ENCODE assay signal across 1 cellular context in the genomic region with DNA sequence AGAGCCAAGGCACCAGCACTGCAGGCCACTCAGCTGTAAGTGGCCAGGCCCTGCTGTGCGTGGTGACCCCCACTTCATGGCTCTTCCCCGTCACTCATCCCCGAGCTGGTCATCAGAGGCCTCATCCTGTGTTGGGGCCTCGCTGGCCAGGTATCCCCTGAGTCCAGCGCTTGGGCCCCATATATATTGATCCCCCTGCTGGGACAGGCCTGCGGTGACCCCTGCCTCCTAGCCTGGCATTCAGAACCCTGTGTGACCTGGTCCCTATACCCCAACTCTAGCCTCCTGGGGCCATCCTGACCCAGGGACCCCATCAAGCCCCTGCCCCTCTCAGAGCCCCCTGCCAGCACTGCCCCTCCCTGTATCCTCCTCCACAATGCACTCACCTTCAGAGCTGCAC.
TF ChIP-seq lines count a peak whose summit lies in the region.

No MANE protein-coding gene starts in this region.

TF ChIP-seq in IMR-90, 13 proteins besides CTCF, POLR2A, EP300 and RAD21:
- no peak for TF ChIP-seq SMC3 (IDR thresholded peaks at IDR 0.05; ENCODE audit: low read depth, low read length)
- no peak for TF ChIP-seq RFX5 (IDR thresholded peaks at IDR 0.05; ENCODE audit: low read depth, low read length)
- TF ChIP-seq, protein P1, sequence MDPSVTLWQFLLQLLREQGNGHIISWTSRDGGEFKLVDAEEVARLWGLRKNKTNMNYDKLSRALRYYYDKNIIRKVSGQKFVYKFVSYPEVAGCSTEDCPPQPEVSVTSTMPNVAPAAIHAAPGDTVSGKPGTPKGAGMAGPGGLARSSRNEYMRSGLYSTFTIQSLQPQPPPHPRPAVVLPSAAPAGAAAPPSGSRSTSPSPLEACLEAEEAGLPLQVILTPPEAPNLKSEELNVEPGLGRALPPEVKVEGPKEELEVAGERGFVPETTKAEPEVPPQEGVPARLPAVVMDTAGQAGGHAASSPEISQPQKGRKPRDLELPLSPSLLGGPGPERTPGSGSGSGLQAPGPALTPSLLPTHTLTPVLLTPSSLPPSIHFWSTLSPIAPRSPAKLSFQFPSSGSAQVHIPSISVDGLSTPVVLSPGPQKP (IDR thresholded peaks at IDR 0.05; ENCODE audit: borderline replicate concordance, low read depth, low read length) = no peak
- TF ChIP-seq MAFK (IDR thresholded peaks at IDR 0.05; ENCODE audit: low read depth, low read length) = no peak
- TF ChIP-seq RCOR1 (IDR thresholded peaks at IDR 0.05; ENCODE audit: insufficient replicate concordance, low read length) = no peak
- no peak for TF ChIP-seq MXI1 (IDR thresholded peaks at IDR 0.05; ENCODE audit: borderline replicate concordance, low read depth, low read length)
